In genomic region chr22:39215430-39216142, GRCh38 we compare ENCODE assay signal across 9 cellular contexts.
DNase-seq lines count a peak whose midpoint lies in the region; ATAC-seq and TF ChIP-seq lines count a peak whose summit lies in the region.
"Had no signal": no experiment of that assay in that cellular context is flagged by ENCODE, and none has a peak within 500 bp of the region (broad histone marks: within the 10 kb centered on the region; RNA-seq: fewer than 3 reads in every experiment).

No MANE protein-coding gene starts in this region.

- H2AFZ ChIP-seq in parathyroid adenoma = no peak overlapping the region

- H3K4me1 ChIP-seq in parathyroid adenoma = no peaks in the 10 kb centered on the region

- H3K9me3 ChIP-seq in parathyroid adenoma (ENCODE audit: control insufficient read depth, low read length) = no peaks in the 10 kb centered on the region

- H3K79me2 ChIP-seq in parathyroid adenoma = no peaks in the 10 kb centered on the region

- H3K27ac ChIP-seq in coronary artery (no peak overlapping the region), parathyroid adenoma (no peak overlapping the region)

- no peaks in the 10 kb centered on the region for H3K27me3 ChIP-seq in parathyroid adenoma (ENCODE audit: control insufficient read depth, insufficient read depth, low read length)

- DNase-seq in DMS 273 (lab: John Stamatoyannopoulos, UW; ENCODE audit: unreplicated experiment) = peak; percentile 31
- no peak for DNase-seq in DMS 273 treated with DMSO at 0.1 percent for 48 hours (lab: John Stamatoyannopoulos, UW)
- peak; percentile 75 for DNase-seq in MV-4-11 (lab: John Stamatoyannopoulos, UW)
- peak; percentile 61 for DNase-seq in coronary artery (ENCODE audit: low spot score)
- no peak for DNase-seq in NCI-H1694 (lab: John Stamatoyannopoulos, UW)
- DNase-seq: 8988T had no signal

- no peak overlapping the region for H3K9ac ChIP-seq in parathyroid adenoma

- no peak overlapping the region for H3K4me2 ChIP-seq in parathyroid adenoma (ENCODE audit: low read length)

- H3K4me3 ChIP-seq in coronary artery (no peak overlapping the region), parathyroid adenoma (ENCODE audit: low read depth, low read length) (no peak overlapping the region)

- TF ChIP-seq CTCF in coronary artery (IDR thresholded peaks at IDR 0.05) (no peak), parathyroid adenoma (IDR thresholded peaks at IDR 0.05) (peak; percentile 35)

- ATAC-seq in HG02852 (IDR thresholded peaks at IDR 0.05; ENCODE audit: unreplicated experiment) = no peak
- no peak for ATAC-seq in HG02840 (IDR thresholded peaks at IDR 0.05; ENCODE audit: low FRiP score, unreplicated experiment)

- no peaks in the 10 kb centered on the region for H3K36me3 ChIP-seq in parathyroid adenoma (ENCODE audit: control insufficient read depth, insufficient read depth, low read length)

Comparison
In these comparisons a context has a peak if more than half of its experiments do, and no peak if none do; other contexts are left out.
1. DNase-seq: peak in DMS 273 (single experiment), MV-4-11 (single experiment) and coronary artery (single experiment); none in DMS 273 treated with DMSO at 0.1 percent for 48 hours (single experiment) and NCI-H1694 (single experiment).